ENCODE assay signal across 8 cellular contexts in the genomic region with DNA sequence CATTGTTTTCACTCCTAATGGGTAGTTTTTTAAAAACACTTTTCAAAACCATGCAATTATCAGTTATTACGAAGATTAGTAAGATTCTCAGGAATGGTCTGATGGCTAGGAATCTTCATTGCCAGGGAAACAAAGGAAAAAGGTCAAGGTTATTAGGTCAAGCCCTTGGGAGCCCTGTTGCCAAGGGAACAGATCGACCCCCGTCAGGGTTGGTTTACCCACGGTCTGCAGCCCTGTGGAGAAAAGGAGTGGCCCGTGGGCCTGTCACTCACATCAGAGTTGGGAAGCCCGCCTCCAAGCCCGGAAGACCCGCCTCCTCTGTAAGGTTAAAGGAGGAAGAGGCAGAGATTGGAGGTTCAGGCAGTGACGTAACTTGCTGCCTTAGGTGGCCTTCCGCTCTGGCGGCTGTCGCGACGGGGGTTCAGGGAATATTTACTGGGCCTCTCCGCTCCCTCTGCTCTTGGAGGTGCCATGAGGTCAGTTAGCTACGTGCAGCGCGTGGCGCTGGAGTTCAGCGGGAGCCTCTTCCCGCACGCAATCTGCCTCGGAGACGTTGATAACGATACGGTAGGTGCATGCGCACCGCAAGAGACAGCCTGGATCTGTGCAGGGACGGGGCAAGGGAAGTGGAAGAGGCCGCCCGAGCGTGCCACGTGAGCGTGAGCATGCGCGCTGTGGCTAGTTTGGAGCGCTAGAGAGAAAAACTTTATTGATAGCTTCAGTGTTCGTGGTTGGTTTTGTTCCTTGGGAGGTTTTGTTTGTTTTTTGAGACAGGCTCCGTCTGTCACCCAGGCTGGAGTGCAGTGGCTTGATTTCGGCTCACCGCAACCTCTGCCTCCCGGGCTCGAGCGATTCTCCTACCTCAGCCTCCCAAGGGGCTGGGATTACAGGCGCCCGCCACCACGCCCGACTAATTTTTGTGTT. TPM values are rescaled to one million over a fixed set of nuclear protein-coding genes. Genes with fewer than 3 reads are reported as not detected.
A peak's percentile ranks its signal among the peaks of the same experiment; 100 is the strongest.
DNase-seq lines count a peak whose midpoint lies in the region; ATAC-seq and TF ChIP-seq lines count a peak whose summit lies in the region.

A gene (plus strand): TSS at position 379 of the 924 bp plus-strand sequence. CDS start 93 bp downstream, at position 472.

- H3K4me3 ChIP-seq in epithelial cell of proximal tubule (ENCODE audit: low read depth, low read length): peak within 1 kb of the TSS; percentile 96

- TF ChIP-seq CTCF in epithelial cell of proximal tubule (conservative IDR thresholded peaks at IDR 0.05; ENCODE audit: low read depth, low read length): no peak

- DNase-seq in DMS53 (lab: John Stamatoyannopoulos, UW) (peak; percentile 100), KBM-7 (peak; percentile 99), epithelial cell of proximal tubule (ENCODE audit: low read depth) (peak; percentile 86), mucosa of gallbladder (ENCODE audit: low spot score) (peak; percentile 99)
- DNase-seq in activated T-cell treated with anti-CD3 and anti-CD28 coated beads, Interleukin-2, amount 50 U/mL, for 24 hours: peak; percentile 95
- peak; percentile 93 to 94 for DNase-seq in stimulated activated CD8-positive, alpha-beta memory T cell treated with anti-CD3 and anti-CD28 coated beads, Interleukin-4, amount 100 ng/mL, for 4 hours (ENCODE audit: low read depth in 2 of 2, low spot score in 1 of 2)

- no peaks in the 10 kb centered on the region for H3K9me3 Mint-ChIP-seq in activated T-cell treated with anti-CD3 and anti-CD28 coated beads, Interleukin-2, amount 50 U/mL, for 24 hours

- H3K4me1 Mint-ChIP-seq in activated T-cell treated with anti-CD3 and anti-CD28 coated beads, Interleukin-2, amount 50 U/mL, for 24 hours (ENCODE audit: low read depth): peaks cover 34% of the 10 kb centered on the region

- H3K36me3 Mint-ChIP-seq in activated T-cell treated with anti-CD3 and anti-CD28 coated beads, Interleukin-2, amount 50 U/mL, for 24 hours (ENCODE audit: low read depth): peaks cover 48% of the 10 kb centered on the region

- no peaks in the 10 kb centered on the region for H3K27me3 Mint-ChIP-seq in activated T-cell treated with anti-CD3 and anti-CD28 coated beads, Interleukin-2, amount 50 U/mL, for 24 hours

- in situ Hi-C loops in KBM-7 (cut with MboI; ENCODE audit: low pct_unique_long_range_greater_than_20kb, low sequenced_read_pairs): no loop called here

- H3K27ac Mint-ChIP-seq in activated T-cell treated with anti-CD3 and anti-CD28 coated beads, Interleukin-2, amount 50 U/mL, for 24 hours: peak within 1 kb of the TSS; percentile 100

- ATAC-seq in GM21717 (IDR thresholded peaks at IDR 0.05; ENCODE audit: unreplicated experiment): peak; percentile 95

- peak within 1 kb of the TSS; percentile 99 for H3K4me3 Mint-ChIP-seq in activated T-cell treated with anti-CD3 and anti-CD28 coated beads, Interleukin-2, amount 50 U/mL, for 24 hours

TF ChIP-seq in PFSK-1, 5 proteins besides CTCF, POLR2A, EP300 and RAD21:
- TF ChIP-seq SIN3A (IDR thresholded peaks at IDR 0.05; ENCODE audit: borderline replicate concordance, insufficient read depth, low read length): peak; percentile 73; the same call in 1 of the 2 replicates
- TF ChIP-seq TAF1 (IDR thresholded peaks at IDR 0.05; ENCODE audit: borderline replicate concordance, insufficient read depth, low read length): peak; percentile 86
- TF ChIP-seq POLR2AphosphoS5 (IDR thresholded peaks at IDR 0.05; ENCODE audit: low read depth, low read length): peak; percentile 99
- TF ChIP-seq, protein P1, sequence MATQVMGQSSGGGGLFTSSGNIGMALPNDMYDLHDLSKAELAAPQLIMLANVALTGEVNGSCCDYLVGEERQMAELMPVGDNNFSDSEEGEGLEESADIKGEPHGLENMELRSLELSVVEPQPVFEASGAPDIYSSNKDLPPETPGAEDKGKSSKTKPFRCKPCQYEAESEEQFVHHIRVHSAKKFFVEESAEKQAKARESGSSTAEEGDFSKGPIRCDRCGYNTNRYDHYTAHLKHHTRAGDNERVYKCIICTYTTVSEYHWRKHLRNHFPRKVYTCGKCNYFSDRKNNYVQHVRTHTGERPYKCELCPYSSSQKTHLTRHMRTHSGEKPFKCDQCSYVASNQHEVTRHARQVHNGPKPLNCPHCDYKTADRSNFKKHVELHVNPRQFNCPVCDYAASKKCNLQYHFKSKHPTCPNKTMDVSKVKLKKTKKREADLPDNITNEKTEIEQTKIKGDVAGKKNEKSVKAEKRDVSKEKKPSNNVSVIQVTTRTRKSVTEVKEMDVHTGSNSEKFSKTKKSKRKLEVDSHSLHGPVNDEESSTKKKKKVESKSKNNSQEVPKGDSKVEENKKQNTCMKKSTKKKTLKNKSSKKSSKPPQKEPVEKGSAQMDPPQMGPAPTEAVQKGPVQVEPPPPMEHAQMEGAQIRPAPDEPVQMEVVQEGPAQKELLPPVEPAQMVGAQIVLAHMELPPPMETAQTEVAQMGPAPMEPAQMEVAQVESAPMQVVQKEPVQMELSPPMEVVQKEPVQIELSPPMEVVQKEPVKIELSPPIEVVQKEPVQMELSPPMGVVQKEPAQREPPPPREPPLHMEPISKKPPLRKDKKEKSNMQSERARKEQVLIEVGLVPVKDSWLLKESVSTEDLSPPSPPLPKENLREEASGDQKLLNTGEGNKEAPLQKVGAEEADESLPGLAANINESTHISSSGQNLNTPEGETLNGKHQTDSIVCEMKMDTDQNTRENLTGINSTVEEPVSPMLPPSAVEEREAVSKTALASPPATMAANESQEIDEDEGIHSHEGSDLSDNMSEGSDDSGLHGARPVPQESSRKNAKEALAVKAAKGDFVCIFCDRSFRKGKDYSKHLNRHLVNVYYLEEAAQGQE (IDR thresholded peaks at IDR 0.05; ENCODE audit: insufficient read depth in 1 of 2, low read depth in 2 of 2, low read length in 2 of 2): peak in 1 of 2 experiments; percentile 46; a peak in 2 of 4 replicates
- peak; percentile 86 for TF ChIP-seq FOXP2 (optimal IDR thresholded peaks at IDR 0.05; ENCODE audit: borderline replicate concordance, extremely low read depth, extremely low read length, insufficient read depth)

RNA-seq across cellular contexts. Expression of the gene that starts here (rescaled TPM):
- 52.6 TPM for polyA plus RNA-seq in PFSK-1 (2012; ENCODE audit: insufficient read length, low read depth)
- total RNA-seq in epithelial cell of proximal tubule (26.3 and 35.1 TPM in 2 replicates), mucosa of gallbladder (43.4 TPM)

Comparison
In these comparisons a context has a peak if more than half of its experiments do, and no peak if none do; other contexts are left out.
1. Peak in every context shown above with its lines: DNase-seq, ATAC-seq and H3K4me3 ChIP-seq.